Comparison of ENCODE assay signal across 13 cellular contexts in the genomic region with DNA sequence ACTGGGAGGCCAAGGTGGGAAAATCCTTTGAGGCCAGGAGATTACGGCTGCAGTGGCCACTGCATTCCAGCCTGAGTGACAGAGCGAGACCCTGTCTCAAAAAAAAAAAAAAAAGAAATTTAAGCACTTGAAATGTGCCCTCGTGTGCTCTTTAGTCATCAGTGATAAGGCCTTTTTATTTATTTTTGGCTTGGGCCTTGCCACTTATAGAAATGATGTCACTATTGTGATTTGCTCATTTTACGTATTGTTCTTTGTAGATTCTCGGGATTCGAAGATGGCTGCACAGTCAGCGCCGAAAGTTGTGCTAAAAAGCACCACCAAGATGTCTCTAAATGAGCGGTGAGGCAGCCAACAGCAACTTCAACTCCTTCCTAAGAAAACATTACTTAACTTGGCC. TPM values are rescaled to one million over a fixed set of nuclear protein-coding genes. Genes with fewer than 3 reads are reported as not detected.
DNase-seq lines count a peak whose midpoint lies in the region; ATAC-seq lines count a peak whose summit lies in the region.
"Had no signal": no experiment of that assay in that cellular context is flagged by ENCODE, and none has a peak within 500 bp of the region (broad histone marks: within the 10 kb centered on the region; RNA-seq: fewer than 3 reads in every experiment).

No MANE protein-coding gene starts in this region.

- H3K36me3 Mint-ChIP-seq in activated T-cell treated with anti-CD3 and anti-CD28 coated beads, Interleukin-2, amount 50 U/mL, for 72 hours (ENCODE audit: insufficient read depth in 2 of 2) = peaks cover 14 to 29% of the 10 kb centered on the region in 2 donors
- peaks cover 77% of the 10 kb centered on the region for H3K36me3 Mint-ChIP-seq in stimulated activated effector memory CD8-positive, alpha-beta T cell treated with anti-CD3 and anti-CD28 coated beads, Interleukin-12 subunit alpha, Interleukin-12 subunit beta, amount 100 ng/mL, for 72 hours

- H3K9me3 ChIP-seq in SK-N-MC (ENCODE audit: low read depth, low read length) = no peaks in the 10 kb centered on the region
- H3K9me3 ChIP-seq in iPS-20b (ENCODE audit: insufficient read depth, low read depth, low read length) = no peaks in the 10 kb centered on the region
- H3K9me3 ChIP-seq: vagina had no signal

- no peaks in the 10 kb centered on the region for H3K27me3 Mint-ChIP-seq in activated T-cell treated with anti-CD3 and anti-CD28 coated beads, Interleukin-2, amount 50 U/mL, for 72 hours (ENCODE audit: low read depth)

- peak overlapping the region; percentile 76 for H3K27ac Mint-ChIP-seq in activated T-cell treated with anti-CD3 and anti-CD28 coated beads, Interleukin-2, amount 50 U/mL, for 72 hours
- H3K27ac Mint-ChIP-seq in stimulated activated effector memory CD8-positive, alpha-beta T cell treated with anti-CD3 and anti-CD28 coated beads, Interleukin-12 subunit alpha, Interleukin-12 subunit beta, amount 100 ng/mL, for 72 hours = peak overlapping the region; percentile 100

- H3K4me1 Mint-ChIP-seq in activated T-cell treated with anti-CD3 and anti-CD28 coated beads, Interleukin-2, amount 50 U/mL, for 72 hours (ENCODE audit: low read depth) = peaks cover 53% of the 10 kb centered on the region
- peaks cover 38% of the 10 kb centered on the region for H3K4me1 Mint-ChIP-seq in stimulated activated effector memory CD8-positive, alpha-beta T cell treated with anti-CD3 and anti-CD28 coated beads, Interleukin-12 subunit alpha, Interleukin-12 subunit beta, amount 100 ng/mL, for 72 hours

- H3K36me3 ChIP-seq in SK-N-MC (ENCODE audit: insufficient read depth, low read length) = peaks cover 61% of the 10 kb centered on the region
- H3K36me3 ChIP-seq in iPS-20b (ENCODE audit: insufficient read depth, low read depth, low read length) = peaks cover 58% of the 10 kb centered on the region

- H3K9ac ChIP-seq in SK-N-MC (ENCODE audit: insufficient read length) (no peak overlapping the region), iPS-20b (ENCODE audit: low read depth, low read length) (peak overlapping the region; percentile 25; the same call in 1 of the 2 replicates)

- peak overlapping the region; percentile 31; the same call in 1 of the 2 replicates for H3K27ac ChIP-seq in SK-N-MC
- H3K27ac ChIP-seq in iPS-20b (ENCODE audit: low read length) = no peak overlapping the region
- H3K27ac ChIP-seq: vagina had no signal

- no peak for ATAC-seq in activated T-cell treated with anti-CD3 and anti-CD28 coated beads, Interleukin-2, amount 50 U/mL, for 72 hours (replicated peaks in 1 of 2)
- no peak for ATAC-seq in stimulated activated effector memory CD8-positive, alpha-beta T cell treated with anti-CD3 and anti-CD28 coated beads, Interleukin-12 subunit alpha, Interleukin-12 subunit beta, amount 100 ng/mL, for 72 hours

- peak overlapping the region; percentile 92 to 95 for H3K4me3 Mint-ChIP-seq in activated T-cell treated with anti-CD3 and anti-CD28 coated beads, Interleukin-2, amount 50 U/mL, for 72 hours
- H3K4me3 Mint-ChIP-seq in stimulated activated effector memory CD8-positive, alpha-beta T cell treated with anti-CD3 and anti-CD28 coated beads, Interleukin-12 subunit alpha, Interleukin-12 subunit beta, amount 100 ng/mL, for 72 hours = peak overlapping the region; percentile 97

- peaks cover 0 to 3% of the 10 kb centered on the region in 2 donors for H3K9me3 Mint-ChIP-seq in activated T-cell treated with anti-CD3 and anti-CD28 coated beads, Interleukin-2, amount 50 U/mL, for 72 hours
- H3K9me3 Mint-ChIP-seq in stimulated activated effector memory CD8-positive, alpha-beta T cell treated with anti-CD3 and anti-CD28 coated beads, Interleukin-12 subunit alpha, Interleukin-12 subunit beta, amount 100 ng/mL, for 72 hours = no peaks in the 10 kb centered on the region

- no peaks in the 10 kb centered on the region for H3K4me1 ChIP-seq in iPS-20b (ENCODE audit: insufficient read depth, low read length)

- H3K4me3 ChIP-seq in SK-N-MC (no peak overlapping the region), iPS-20b (ENCODE audit: low read length) (no peak overlapping the region; the same call in 1 of the 2 replicates)

- H3K27me3 ChIP-seq in iPS-20b (ENCODE audit: insufficient read depth, low read length) = no peaks in the 10 kb centered on the region
- H3K27me3 ChIP-seq: vagina had no signal

- DNase-seq in activated T-cell treated with anti-CD3 and anti-CD28 coated beads, Interleukin-2, amount 50 U/mL, for 72 hours = no peak
- DNase-seq in activated T-cell treated with anti-CD3 and anti-CD28 coated beads for 4 hours (no peak), SK-N-MC (ENCODE audit: low read depth, low spot score) (no peak), GOT3 (lab: John Stamatoyannopoulos, UW) (no peak), NCI-H2171 (lab: John Stamatoyannopoulos, UW) (no peak)
- DNase-seq in stimulated activated effector memory CD8-positive, alpha-beta T cell treated with anti-CD3 and anti-CD28 coated beads, Interleukin-12 subunit alpha, Interleukin-12 subunit beta, amount 100 ng/mL, for 72 hours (ENCODE audit: low spot score in 2 of 2) = no peak
- DNase-seq in stimulated activated naive CD4-positive, alpha-beta T cell treated with Interleukin-2 at 50 U/mL for 16 hours (lab: John Stamatoyannopoulos, UW) = no peak
- DNase-seq: hippocampal formation, mesenchymal stem cell, OCI-M1 had no signal

RNA-seq across cellular contexts. Expression of gene CHTOP, which starts 2.4 kb away (rescaled TPM):
- 100 to 1,000 TPM in 1 of 2 donors, 10 to 100 TPM in 1; 95.8 to 107 TPM for total RNA-seq in activated T-cell treated with anti-CD3 and anti-CD28 coated beads, Interleukin-2, amount 50 U/mL, for 72 hours

RNA-seq across cellular contexts. Expression of gene S100A1, which starts 8.1 kb away (rescaled TPM):
- not detected for total RNA-seq in activated T-cell treated with anti-CD3 and anti-CD28 coated beads, Interleukin-2, amount 50 U/mL, for 72 hours
- total RNA-seq: vagina had no signal

RNA-seq across cellular contexts. Expression of gene S100A13, which starts 9.0 kb away (rescaled TPM):
- 10 to 100 TPM; 13.5 to 16.4 TPM for total RNA-seq in activated T-cell treated with anti-CD3 and anti-CD28 coated beads, Interleukin-2, amount 50 U/mL, for 72 hours

RNA-seq across cellular contexts. Expression of gene S100A14, which starts 20.2 kb away (rescaled TPM):
- 1 to 10 TPM in 1 of 2 donors, under 1 TPM in 1; 0.26 to 1.4 TPM for total RNA-seq in activated T-cell treated with anti-CD3 and anti-CD28 coated beads, Interleukin-2, amount 50 U/mL, for 72 hours
- total RNA-seq: LHCN-M2 had no signal

RNA-seq across cellular contexts. Expression of gene SNAPIN, which starts 22.2 kb away (rescaled TPM):
- 10 to 100 TPM; 31.1 to 31.8 TPM for total RNA-seq in activated T-cell treated with anti-CD3 and anti-CD28 coated beads, Interleukin-2, amount 50 U/mL, for 72 hours
